Comparison of ENCODE assay signal across 22 cellular contexts in genomic region chr5:161312882-161313281, GRCh38.
"Had no signal": no experiment of that assay in that cellular context is flagged by ENCODE, and none has a peak within 500 bp of the region (broad histone marks: within the 10 kb centered on the region; RNA-seq: fewer than 3 reads in every experiment).

No MANE protein-coding gene starts in this region.

- ATAC-seq: activated T-cell treated with anti-CD3 and anti-CD28 coated beads, Interleukin-2, amount 50 U/mL, for 4 hours; body of pancreas; esophagus mucosa; left lung; sciatic nerve; stimulated activated naive B cell treated with anti-CD40 and anti-IgM and Interleukin-4, amounts not matched to agents 10 μg/mL and 1 μg/mL and 100 μg/mL, for 72 hours had no signal

- H3K27ac ChIP-seq: body of pancreas, left lung, transverse colon had no signal

- H3K4me3 ChIP-seq: body of pancreas, left lung, lung, transverse colon had no signal

- H3K27me3 ChIP-seq: body of pancreas, left lung, transverse colon had no signal

- DNase-seq: activated CD4-positive, alpha-beta T cell treated with anti-CD3 and anti-CD28 coated beads for 4 hours; activated CD4-positive, alpha-beta T cell treated with anti-CD3 and anti-CD28 coated beads, Interleukin-2, amount 50 U/mL, for 48 hours; activated CD4-positive, CD25-positive, alpha-beta regulatory T cell; activated CD8-positive, alpha-beta memory T cell treated with anti-CD3 and anti-CD28 coated beads, Interleukin-2, amount 50 U/mL, for 48 hours; activated naive CD4-positive, alpha-beta T cell treated with anti-CD3 and anti-CD28 coated beads, Interleukin-2, amount 10 ng/mL, durations not matched to agents 7 days and 5 days; activated T-cell treated with anti-CD3 and anti-CD28 coated beads, Interleukin-2, amount 50 U/mL, for 4 hours; anterior cingulate cortex; body of pancreas; dermis blood vessel endothelial cell; effector memory CD4-positive, alpha-beta T cell; foreskin melanocyte; kidney glomerular epithelial cell; left lung; naive B cell; posterior cingulate gyrus; small intestine; stimulated activated CD4-positive, alpha-beta T cell treated with anti-CD3 and anti-CD28 coated beads, Interleukin-15, amount 100 ng/mL, for 24 hours; stimulated activated naive B cell treated with anti-CD40 and anti-IgM and Interleukin-4, amounts not matched to agents 10 μg/mL and 1 μg/mL and 100 μg/mL, for 72 hours; transverse colon had no signal
